8 cellular contexts compared by ENCODE assay signal in genomic region chr20:61263084-61263695, GRCh38. TPM values are rescaled to one million over a fixed set of nuclear protein-coding genes. Genes with fewer than 3 reads are reported as not detected.
DNase-seq lines count a peak whose midpoint lies in the region; ATAC-seq, FAIRE-seq and TF ChIP-seq lines count a peak whose summit lies in the region.

No MANE protein-coding gene starts in this region.

- H3K27ac ChIP-seq in right lobe of liver, result no peak overlapping the region

- no peak for TF ChIP-seq POLR2A in right lobe of liver (IDR thresholded peaks at IDR 0.05)
- no peak for TF ChIP-seq POLR2A in GM12892 (IDR thresholded peaks at IDR 0.05; ENCODE audit: low read depth, low read length)

- no peaks in the 10 kb centered on the region for H3K36me3 ChIP-seq in right lobe of liver

- no peaks in the 10 kb centered on the region for H3K4me1 ChIP-seq in right lobe of liver

- DNase-seq in CD1c-positive myeloid dendritic cell (ENCODE audit: extremely low spot score) (peak; percentile 6), KBM-7 (peak; percentile 52), right lobe of liver (no peak), GM12892 (ENCODE audit: insufficient read length) (no peak), superior temporal gyrus (ENCODE audit: extremely low spot score) (no peak), DMS79 (lab: John Stamatoyannopoulos, UW) (no peak)
- peak; percentile 62 for DNase-seq in activated naive CD8-positive, alpha-beta T cell treated with anti-CD3 and anti-CD28 coated beads, Interleukin-2, amount 10 ng/mL, durations not matched to agents 7 days and 5 days

- no peak for ATAC-seq in activated naive CD8-positive, alpha-beta T cell treated with anti-CD3 and anti-CD28 coated beads, Interleukin-2, amount 10 ng/mL, durations not matched to agents 7 days and 5 days (ENCODE audit: low read depth)
- peak in 2 of 4 donors; percentile 29 to 45 for ATAC-seq in right lobe of liver
- no peak for ATAC-seq in HG02759 (IDR thresholded peaks at IDR 0.05; ENCODE audit: unreplicated experiment)

- H3K4me3 ChIP-seq in right lobe of liver, result no peak overlapping the region

- peaks cover 2% of the 10 kb centered on the region for H3K9me3 Mint-ChIP-seq in activated naive CD8-positive, alpha-beta T cell treated with anti-CD3 and anti-CD28 coated beads, Interleukin-2, amount 10 ng/mL, durations not matched to agents 7 days and 5 days

- H3K9me3 ChIP-seq in right lobe of liver, result no peaks in the 10 kb centered on the region

- no peaks in the 10 kb centered on the region for H3K27me3 ChIP-seq in right lobe of liver

- TF ChIP-seq CTCF in right lobe of liver (IDR thresholded peaks at IDR 0.05), result peak; percentile 46 to 82 (median 78)

- POLR2A ChIA-PET in activated naive CD8-positive, alpha-beta T cell treated with anti-CD3 and anti-CD28 coated beads, Interleukin-2, amount 10 ng/mL, durations not matched to agents 7 days and 5 days (lab: Charles Lee), result no interaction called here

- H3K27me3 Mint-ChIP-seq in activated naive CD8-positive, alpha-beta T cell treated with anti-CD3 and anti-CD28 coated beads, Interleukin-2, amount 10 ng/mL, durations not matched to agents 7 days and 5 days, result peaks cover 4% of the 10 kb centered on the region

- intact Hi-C loops in right lobe of liver (cut with DNase I), result no loop called here

- no peak overlapping the region for H3K4me3 Mint-ChIP-seq in activated naive CD8-positive, alpha-beta T cell treated with anti-CD3 and anti-CD28 coated beads, Interleukin-2, amount 10 ng/mL, durations not matched to agents 7 days and 5 days

- H3K36me3 Mint-ChIP-seq in activated naive CD8-positive, alpha-beta T cell treated with anti-CD3 and anti-CD28 coated beads, Interleukin-2, amount 10 ng/mL, durations not matched to agents 7 days and 5 days, result no peaks in the 10 kb centered on the region

- WGBS in right lobe of liver (ENCODE audit: insufficient coverage, low coverage, low lambda C conversion rate, missing lambda C conversion rate), result 25% methylated on average over 10 of the region's 10 CpGs

- no peak overlapping the region for H3K27ac Mint-ChIP-seq in activated naive CD8-positive, alpha-beta T cell treated with anti-CD3 and anti-CD28 coated beads, Interleukin-2, amount 10 ng/mL, durations not matched to agents 7 days and 5 days

- in situ Hi-C loops in KBM-7 (cut with MboI; ENCODE audit: low pct_unique_long_range_greater_than_20kb, low sequenced_read_pairs), result no loop called here

- FAIRE-seq in GM12892 (lab: Jason Lieb, UNC), result no peak

- H3K4me1 Mint-ChIP-seq in activated naive CD8-positive, alpha-beta T cell treated with anti-CD3 and anti-CD28 coated beads, Interleukin-2, amount 10 ng/mL, durations not matched to agents 7 days and 5 days, result no peaks in the 10 kb centered on the region

RNA-seq across cellular contexts. Expression of gene CDH4, which starts 11.1 kb away (rescaled TPM):
- total RNA-seq in activated naive CD8-positive, alpha-beta T cell treated with anti-CD3 and anti-CD28 coated beads, Interleukin-2, amount 10 ng/mL, durations not matched to agents 7 days and 5 days, result under 1 TPM; 0.14 to 0.20 TPM
- total RNA-seq in right lobe of liver, result under 1 TPM in 3 of 6 experiments, not detected in 3; 0.02 to 0.14 (median 0.09) TPM
- polyA plus RNA-seq in GM12892 (2012; ENCODE audit: missing spikeins), result not detected

Comparison
In these comparisons a context has a peak if more than half of its experiments do, and no peak if none do; other contexts are left out.
1. DNase-seq: peak in CD1c-positive myeloid dendritic cell (single experiment), KBM-7 (single experiment) and activated naive CD8-positive, alpha-beta T cell treated with anti-CD3 and anti-CD28 coated beads, Interleukin-2, amount 10 ng/mL, durations not matched to agents 7 days and 5 days (single experiment); none in right lobe of liver (0 of 3), GM12892 (single experiment), superior temporal gyrus (single experiment) and DMS79 (single experiment).